ENCODE assay signal across 19 cellular contexts in genomic region chr15:37204698-37205097, GRCh38.
DNase-seq lines count a peak whose midpoint lies in the region; ATAC-seq, FAIRE-seq and TF ChIP-seq lines count a peak whose summit lies in the region.
"Had no signal": no experiment of that assay in that cellular context is flagged by ENCODE, and none has a peak within 500 bp of the region (broad histone marks: within the 10 kb centered on the region; RNA-seq: fewer than 3 reads in every experiment).

No MANE protein-coding gene starts in this region.

- no peak for ATAC-seq in stimulated activated effector memory CD8-positive, alpha-beta T cell treated with anti-CD3 and anti-CD28 coated beads, Interleukin-12 subunit alpha, Interleukin-12 subunit beta, amount 100 ng/mL, for 72 hours
- ATAC-seq: heart left ventricle, left cardiac atrium had no signal

- DNase-seq in D721Med (ENCODE audit: insufficient read length, low spot score), result no peak
- no peak for DNase-seq in LNCaP clone FGC (ENCODE audit: low read depth)
- no peak for DNase-seq in WERI-Rb-1
- peak; percentile 23 for DNase-seq in medulla oblongata (ENCODE audit: extremely low spot score)
- no peak for DNase-seq in NCI-H1417 treated with DMSO at 0.1 percent for 48 hours (lab: John Stamatoyannopoulos, UW)
- no peak for DNase-seq in stimulated activated effector memory CD8-positive, alpha-beta T cell treated with anti-CD3 and anti-CD28 coated beads, Interleukin-12 subunit alpha, Interleukin-12 subunit beta, amount 100 ng/mL, for 72 hours (ENCODE audit: low spot score in 2 of 2)
- DNase-seq in H54 (ENCODE audit: insufficient read length, low spot score), result no peak
- DNase-seq in HTR-8/SVneo (ENCODE audit: insufficient read length, low spot score), result no peak
- DNase-seq: activated CD4-positive, CD25-positive, alpha-beta regulatory T cell; activated naive CD4-positive, alpha-beta T cell treated with anti-CD3 and anti-CD28 coated beads, Interleukin-2, amount 10 ng/mL, durations not matched to agents 7 days and 5 days; GDM1; heart left ventricle; left cardiac atrium; naive B cell; NCI-H1694; retina; stimulated activated CD4-positive, alpha-beta T cell treated with anti-CD3 and anti-CD28 coated beads, Interleukin-4, amount 100 ng/mL, for 24 hours had no signal

- H3K27ac ChIP-seq in WERI-Rb-1, result no peak overlapping the region
- H3K27ac ChIP-seq: heart left ventricle had no signal

- TF ChIP-seq CTCF in D721Med (IDR thresholded peaks at IDR 0.05; ENCODE audit: insufficient read depth, missing control alignments) (peak; percentile 25), LNCaP clone FGC (IDR thresholded peaks at IDR 0.05; ENCODE audit: control insufficient read depth, extremely low read depth, insufficient read depth) (peak; percentile 35; the same call in 1 of the 2 replicates), WERI-Rb-1 (IDR thresholded peaks at IDR 0.05; ENCODE audit: low read depth, low read length) (peak; percentile 35; the same call in 1 of the 2 replicates)

- no peak overlapping the region for H3K4me3 Mint-ChIP-seq in stimulated activated effector memory CD8-positive, alpha-beta T cell treated with anti-CD3 and anti-CD28 coated beads, Interleukin-12 subunit alpha, Interleukin-12 subunit beta, amount 100 ng/mL, for 72 hours
- H3K4me3 Mint-ChIP-seq: activated naive CD4-positive, alpha-beta T cell treated with anti-CD3 and anti-CD28 coated beads, Interleukin-2, amount 10 ng/mL, durations not matched to agents 7 days and 5 days; CD14-positive monocyte; naive B cell had no signal

- no peaks in the 10 kb centered on the region for H3K9me3 ChIP-seq in WERI-Rb-1 (ENCODE audit: severe bottlenecking)
- H3K9me3 ChIP-seq: heart left ventricle had no signal

- H3K9me3 Mint-ChIP-seq in stimulated activated effector memory CD8-positive, alpha-beta T cell treated with anti-CD3 and anti-CD28 coated beads, Interleukin-12 subunit alpha, Interleukin-12 subunit beta, amount 100 ng/mL, for 72 hours, result peaks cover 2% of the 10 kb centered on the region
- H3K9me3 Mint-ChIP-seq: activated naive CD4-positive, alpha-beta T cell treated with anti-CD3 and anti-CD28 coated beads, Interleukin-2, amount 10 ng/mL, durations not matched to agents 7 days and 5 days had no signal

- no peaks in the 10 kb centered on the region for H3K36me3 ChIP-seq in WERI-Rb-1
- H3K36me3 ChIP-seq: heart left ventricle had no signal

- H3K27ac Mint-ChIP-seq in stimulated activated effector memory CD8-positive, alpha-beta T cell treated with anti-CD3 and anti-CD28 coated beads, Interleukin-12 subunit alpha, Interleukin-12 subunit beta, amount 100 ng/mL, for 72 hours, result no peak overlapping the region
- H3K27ac Mint-ChIP-seq: activated naive CD4-positive, alpha-beta T cell treated with anti-CD3 and anti-CD28 coated beads, Interleukin-2, amount 10 ng/mL, durations not matched to agents 7 days and 5 days; CD14-positive monocyte; naive B cell had no signal

- FAIRE-seq in D721Med (lab: Jason Lieb, UNC) (no peak), H54 (lab: Jason Lieb, UNC) (no peak), HTR-8/SVneo (lab: Jason Lieb, UNC) (no peak)
- FAIRE-seq: GM19239 had no signal

- H3K4me3 ChIP-seq in LNCaP clone FGC (ENCODE audit: low read depth, low read length), result no peak overlapping the region
- no peak overlapping the region for H3K4me3 ChIP-seq in WERI-Rb-1 (ENCODE audit: low read depth, low read length)
- H3K4me3 ChIP-seq: heart left ventricle had no signal

- TF ChIP-seq POLR2A in H54 (IDR thresholded peaks at IDR 0.05; ENCODE audit: low read depth, low read length), result no peak

- H3K4me1 Mint-ChIP-seq in stimulated activated effector memory CD8-positive, alpha-beta T cell treated with anti-CD3 and anti-CD28 coated beads, Interleukin-12 subunit alpha, Interleukin-12 subunit beta, amount 100 ng/mL, for 72 hours, result no peaks in the 10 kb centered on the region
- H3K4me1 Mint-ChIP-seq: activated naive CD4-positive, alpha-beta T cell treated with anti-CD3 and anti-CD28 coated beads, Interleukin-2, amount 10 ng/mL, durations not matched to agents 7 days and 5 days; CD14-positive monocyte; naive B cell had no signal

- H3K36me3 Mint-ChIP-seq in stimulated activated effector memory CD8-positive, alpha-beta T cell treated with anti-CD3 and anti-CD28 coated beads, Interleukin-12 subunit alpha, Interleukin-12 subunit beta, amount 100 ng/mL, for 72 hours, result no peaks in the 10 kb centered on the region
- H3K36me3 Mint-ChIP-seq: activated naive CD4-positive, alpha-beta T cell treated with anti-CD3 and anti-CD28 coated beads, Interleukin-2, amount 10 ng/mL, durations not matched to agents 7 days and 5 days; CD14-positive monocyte; naive B cell had no signal

- no peaks in the 10 kb centered on the region for H3K27me3 ChIP-seq in WERI-Rb-1 (ENCODE audit: insufficient read depth, low read depth, severe bottlenecking)
- H3K27me3 ChIP-seq: heart left ventricle had no signal
